In the genomic region with DNA sequence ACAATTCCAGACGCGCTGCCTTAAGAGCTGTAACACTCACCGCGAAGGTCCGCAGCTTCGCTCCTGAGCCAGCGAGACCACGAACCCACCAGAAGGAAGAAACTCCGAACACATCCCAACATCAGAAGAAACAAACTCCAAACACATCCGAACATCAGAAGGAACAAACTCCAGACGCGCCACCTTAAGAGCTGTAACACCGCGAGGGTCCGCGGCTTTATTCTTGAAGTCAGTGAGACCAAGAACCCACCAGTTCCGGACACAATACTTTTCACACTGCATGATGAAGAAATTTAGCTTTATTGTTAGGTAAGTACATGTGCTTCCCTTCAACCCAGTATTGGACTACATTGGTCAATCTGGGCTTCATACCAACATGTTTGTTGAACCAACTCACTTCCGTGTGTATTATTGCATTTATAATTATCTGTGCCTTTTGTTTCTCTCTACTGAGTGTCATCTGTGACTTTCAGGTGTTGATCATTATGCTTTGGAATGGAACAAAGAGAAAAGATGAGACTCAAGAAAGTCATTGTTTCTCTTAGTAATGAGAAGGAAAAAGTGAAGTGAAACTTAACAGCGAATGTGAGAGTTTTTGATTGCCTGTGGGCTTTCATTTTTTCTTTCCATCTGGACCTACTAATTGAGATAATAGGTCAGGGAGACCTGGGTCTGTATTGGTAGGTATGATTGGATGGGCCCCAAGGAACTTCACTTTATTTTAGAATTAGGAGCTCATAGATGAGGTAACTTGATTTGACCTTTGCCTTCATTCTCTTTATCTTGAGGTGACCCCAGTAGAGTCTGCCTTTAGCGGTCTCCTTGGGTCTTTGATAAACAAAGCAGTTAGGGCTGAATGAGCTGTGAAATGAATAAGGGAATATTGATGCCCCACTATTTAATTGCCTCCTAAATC, we compare ENCODE assay signal across 1 cellular context.
TF ChIP-seq lines count a peak whose summit lies in the region.

No MANE protein-coding gene starts in this region.

TF ChIP-seq in GM12878, 131 proteins besides CTCF, POLR2A, EP300 and RAD21 (continued from another document and continues in another):
- TF ChIP-seq, protein P1, sequence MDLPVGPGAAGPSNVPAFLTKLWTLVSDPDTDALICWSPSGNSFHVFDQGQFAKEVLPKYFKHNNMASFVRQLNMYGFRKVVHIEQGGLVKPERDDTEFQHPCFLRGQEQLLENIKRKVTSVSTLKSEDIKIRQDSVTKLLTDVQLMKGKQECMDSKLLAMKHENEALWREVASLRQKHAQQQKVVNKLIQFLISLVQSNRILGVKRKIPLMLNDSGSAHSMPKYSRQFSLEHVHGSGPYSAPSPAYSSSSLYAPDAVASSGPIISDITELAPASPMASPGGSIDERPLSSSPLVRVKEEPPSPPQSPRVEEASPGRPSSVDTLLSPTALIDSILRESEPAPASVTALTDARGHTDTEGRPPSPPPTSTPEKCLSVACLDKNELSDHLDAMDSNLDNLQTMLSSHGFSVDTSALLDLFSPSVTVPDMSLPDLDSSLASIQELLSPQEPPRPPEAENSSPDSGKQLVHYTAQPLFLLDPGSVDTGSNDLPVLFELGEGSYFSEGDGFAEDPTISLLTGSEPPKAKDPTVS (IDR thresholded peaks at IDR 0.05; ENCODE audit: low read depth, low read length) = no peak
- TF ChIP-seq, protein P2, sequence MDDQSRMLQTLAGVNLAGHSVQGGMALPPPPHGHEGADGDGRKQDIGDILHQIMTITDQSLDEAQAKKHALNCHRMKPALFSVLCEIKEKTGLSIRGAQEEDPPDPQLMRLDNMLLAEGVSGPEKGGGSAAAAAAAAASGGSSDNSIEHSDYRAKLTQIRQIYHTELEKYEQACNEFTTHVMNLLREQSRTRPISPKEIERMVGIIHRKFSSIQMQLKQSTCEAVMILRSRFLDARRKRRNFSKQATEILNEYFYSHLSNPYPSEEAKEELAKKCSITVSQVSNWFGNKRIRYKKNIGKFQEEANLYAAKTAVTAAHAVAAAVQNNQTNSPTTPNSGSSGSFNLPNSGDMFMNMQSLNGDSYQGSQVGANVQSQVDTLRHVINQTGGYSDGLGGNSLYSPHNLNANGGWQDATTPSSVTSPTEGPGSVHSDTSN (IDR thresholded peaks at IDR 0.05; ENCODE audit: insufficient replicate concordance, low read depth, low read length) = no peak
- TF ChIP-seq LARP7 (IDR thresholded peaks at IDR 0.05) (no peak), ZNF24 (IDR thresholded peaks at IDR 0.05) (peak; percentile 96), NBN (IDR thresholded peaks at IDR 0.05) (peak; percentile 68; the same call in 1 of the 2 replicates), TAF1 (IDR thresholded peaks at IDR 0.05; ENCODE audit: borderline replicate concordance, low read depth, low read length) (no peak), JUNB (IDR thresholded peaks at IDR 0.05) (no peak), SRF (IDR thresholded peaks at IDR 0.05; ENCODE audit: low read depth in 2 of 2, low read length in 2 of 2) (no peak), GATAD2B (conservative IDR thresholded peaks at IDR 0.05; ENCODE audit: low read depth) (0 out of 2 replicates have a peak, but pooled peaks have one; percentile 56), ZNF384 (IDR thresholded peaks at IDR 0.05; ENCODE audit: borderline replicate concordance, low read depth, low read length) (peak; percentile 44; the same call in 1 of the 2 replicates), ZNF217 (IDR thresholded peaks at IDR 0.05) (peak; percentile 74), EZH2 (IDR thresholded peaks at IDR 0.05; ENCODE audit: borderline replicate concordance, control insufficient read depth, low read depth, low read length) (no peak), BHLHE40 (IDR thresholded peaks at IDR 0.05; ENCODE audit: borderline replicate concordance in 1 of 2, low read depth in 2 of 2, low read length in 1 of 2) (peak; percentile 42 to 71; a peak in 2 of 4 replicates), MYB (IDR thresholded peaks at IDR 0.05; ENCODE audit: borderline replicate concordance, low read depth, low read length) (no peak), PML (IDR thresholded peaks at IDR 0.05; ENCODE audit: low read length) (no peak), NR2F1 (conservative IDR thresholded peaks at IDR 0.05) (peak; percentile 89), CEBPB (IDR thresholded peaks at IDR 0.05; ENCODE audit: borderline replicate concordance in 1 of 2, low read depth in 2 of 2, low read length in 2 of 2) (no peak), POLR2AphosphoS2 (IDR thresholded peaks at IDR 0.05; ENCODE audit: low read depth, low read length) (no peak), TCF12 (IDR thresholded peaks at IDR 0.05; ENCODE audit: low read depth, low read length) (0 out of 2 replicates have a peak, but pooled peaks have one; percentile 46), IKZF2 (IDR thresholded peaks at IDR 0.05) (peak; percentile 95), BACH1 (IDR thresholded peaks at IDR 0.05; ENCODE audit: borderline replicate concordance) (peak; percentile 97), WRNIP1 (IDR thresholded peaks at IDR 0.05; ENCODE audit: borderline replicate concordance, low read depth, low read length) (no peak), PAX8 (IDR thresholded peaks at IDR 0.05) (0 out of 2 replicates have a peak, but pooled peaks have one; percentile 27), STAT3 (IDR thresholded peaks at IDR 0.05; ENCODE audit: low read depth, low read length) (peak; percentile 70; the same call in 1 of the 2 replicates), NFIC (IDR thresholded peaks at IDR 0.05; ENCODE audit: low read depth, low read length) (peak; percentile 72), NR2C2 (IDR thresholded peaks at IDR 0.05; ENCODE audit: borderline replicate concordance, control insufficient read depth, insufficient read length, low read depth) (no peak), ESRRA (IDR thresholded peaks at IDR 0.05; ENCODE audit: low read length) (no peak), CHD2 (IDR thresholded peaks at IDR 0.05; ENCODE audit: borderline replicate concordance, low read depth, low read length) (peak; percentile 70; the same call in 1 of the 2 replicates), BRCA1 (IDR thresholded peaks at IDR 0.05; ENCODE audit: low read depth, low read length) (no peak), ATF7 (IDR thresholded peaks at IDR 0.05; ENCODE audit: low read depth) (peak; percentile 92), SMAD5 (IDR thresholded peaks at IDR 0.05; ENCODE audit: low read depth) (no peak), BCL11A (IDR thresholded peaks at IDR 0.05; ENCODE audit: low read depth, low read length) (peak; percentile 95), JUND (IDR thresholded peaks at IDR 0.05; ENCODE audit: low read depth, low read length) (no peak), ZBED1 (IDR thresholded peaks at IDR 0.05; ENCODE audit: borderline replicate concordance) (no peak)
- TF ChIP-seq, protein P3, sequence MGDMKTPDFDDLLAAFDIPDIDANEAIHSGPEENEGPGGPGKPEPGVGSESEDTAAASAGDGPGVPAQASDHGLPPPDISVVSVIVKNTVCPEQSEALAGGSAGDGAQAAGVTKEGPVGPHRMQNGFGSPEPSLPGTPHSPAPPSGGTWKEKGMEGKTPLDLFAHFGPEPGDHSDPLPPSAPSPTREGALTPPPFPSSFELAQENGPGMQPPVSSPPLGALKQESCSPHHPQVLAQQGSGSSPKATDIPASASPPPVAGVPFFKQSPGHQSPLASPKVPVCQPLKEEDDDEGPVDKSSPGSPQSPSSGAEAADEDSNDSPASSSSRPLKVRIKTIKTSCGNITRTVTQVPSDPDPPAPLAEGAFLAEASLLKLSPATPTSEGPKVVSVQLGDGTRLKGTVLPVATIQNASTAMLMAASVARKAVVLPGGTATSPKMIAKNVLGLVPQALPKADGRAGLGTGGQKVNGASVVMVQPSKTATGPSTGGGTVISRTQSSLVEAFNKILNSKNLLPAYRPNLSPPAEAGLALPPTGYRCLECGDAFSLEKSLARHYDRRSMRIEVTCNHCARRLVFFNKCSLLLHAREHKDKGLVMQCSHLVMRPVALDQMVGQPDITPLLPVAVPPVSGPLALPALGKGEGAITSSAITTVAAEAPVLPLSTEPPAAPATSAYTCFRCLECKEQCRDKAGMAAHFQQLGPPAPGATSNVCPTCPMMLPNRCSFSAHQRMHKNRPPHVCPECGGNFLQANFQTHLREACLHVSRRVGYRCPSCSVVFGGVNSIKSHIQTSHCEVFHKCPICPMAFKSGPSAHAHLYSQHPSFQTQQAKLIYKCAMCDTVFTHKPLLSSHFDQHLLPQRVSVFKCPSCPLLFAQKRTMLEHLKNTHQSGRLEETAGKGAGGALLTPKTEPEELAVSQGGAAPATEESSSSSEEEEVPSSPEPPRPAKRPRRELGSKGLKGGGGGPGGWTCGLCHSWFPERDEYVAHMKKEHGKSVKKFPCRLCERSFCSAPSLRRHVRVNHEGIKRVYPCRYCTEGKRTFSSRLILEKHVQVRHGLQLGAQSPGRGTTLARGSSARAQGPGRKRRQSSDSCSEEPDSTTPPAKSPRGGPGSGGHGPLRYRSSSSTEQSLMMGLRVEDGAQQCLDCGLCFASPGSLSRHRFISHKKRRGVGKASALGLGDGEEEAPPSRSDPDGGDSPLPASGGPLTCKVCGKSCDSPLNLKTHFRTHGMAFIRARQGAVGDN (IDR thresholded peaks at IDR 0.05) = peak; percentile 78
- TF ChIP-seq, protein P4, sequence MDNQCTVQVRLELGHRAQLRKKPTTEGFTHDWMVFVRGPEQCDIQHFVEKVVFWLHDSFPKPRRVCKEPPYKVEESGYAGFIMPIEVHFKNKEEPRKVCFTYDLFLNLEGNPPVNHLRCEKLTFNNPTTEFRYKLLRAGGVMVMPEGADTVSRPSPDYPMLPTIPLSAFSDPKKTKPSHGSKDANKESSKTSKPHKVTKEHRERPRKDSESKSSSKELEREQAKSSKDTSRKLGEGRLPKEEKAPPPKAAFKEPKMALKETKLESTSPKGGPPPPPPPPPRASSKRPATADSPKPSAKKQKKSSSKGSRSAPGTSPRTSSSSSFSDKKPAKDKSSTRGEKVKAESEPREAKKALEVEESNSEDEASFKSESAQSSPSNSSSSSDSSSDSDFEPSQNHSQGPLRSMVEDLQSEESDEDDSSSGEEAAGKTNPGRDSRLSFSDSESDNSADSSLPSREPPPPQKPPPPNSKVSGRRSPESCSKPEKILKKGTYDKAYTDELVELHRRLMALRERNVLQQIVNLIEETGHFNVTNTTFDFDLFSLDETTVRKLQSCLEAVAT (IDR thresholded peaks at IDR 0.05) = peak; percentile 90
- TF ChIP-seq, protein P5, sequence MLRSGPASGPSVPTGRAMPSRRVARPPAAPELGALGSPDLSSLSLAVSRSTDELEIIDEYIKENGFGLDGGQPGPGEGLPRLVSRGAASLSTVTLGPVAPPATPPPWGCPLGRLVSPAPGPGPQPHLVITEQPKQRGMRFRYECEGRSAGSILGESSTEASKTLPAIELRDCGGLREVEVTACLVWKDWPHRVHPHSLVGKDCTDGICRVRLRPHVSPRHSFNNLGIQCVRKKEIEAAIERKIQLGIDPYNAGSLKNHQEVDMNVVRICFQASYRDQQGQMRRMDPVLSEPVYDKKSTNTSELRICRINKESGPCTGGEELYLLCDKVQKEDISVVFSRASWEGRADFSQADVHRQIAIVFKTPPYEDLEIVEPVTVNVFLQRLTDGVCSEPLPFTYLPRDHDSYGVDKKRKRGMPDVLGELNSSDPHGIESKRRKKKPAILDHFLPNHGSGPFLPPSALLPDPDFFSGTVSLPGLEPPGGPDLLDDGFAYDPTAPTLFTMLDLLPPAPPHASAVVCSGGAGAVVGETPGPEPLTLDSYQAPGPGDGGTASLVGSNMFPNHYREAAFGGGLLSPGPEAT (IDR thresholded peaks at IDR 0.05; ENCODE audit: low read depth) = peak; percentile 93
- TF ChIP-seq, protein P6, sequence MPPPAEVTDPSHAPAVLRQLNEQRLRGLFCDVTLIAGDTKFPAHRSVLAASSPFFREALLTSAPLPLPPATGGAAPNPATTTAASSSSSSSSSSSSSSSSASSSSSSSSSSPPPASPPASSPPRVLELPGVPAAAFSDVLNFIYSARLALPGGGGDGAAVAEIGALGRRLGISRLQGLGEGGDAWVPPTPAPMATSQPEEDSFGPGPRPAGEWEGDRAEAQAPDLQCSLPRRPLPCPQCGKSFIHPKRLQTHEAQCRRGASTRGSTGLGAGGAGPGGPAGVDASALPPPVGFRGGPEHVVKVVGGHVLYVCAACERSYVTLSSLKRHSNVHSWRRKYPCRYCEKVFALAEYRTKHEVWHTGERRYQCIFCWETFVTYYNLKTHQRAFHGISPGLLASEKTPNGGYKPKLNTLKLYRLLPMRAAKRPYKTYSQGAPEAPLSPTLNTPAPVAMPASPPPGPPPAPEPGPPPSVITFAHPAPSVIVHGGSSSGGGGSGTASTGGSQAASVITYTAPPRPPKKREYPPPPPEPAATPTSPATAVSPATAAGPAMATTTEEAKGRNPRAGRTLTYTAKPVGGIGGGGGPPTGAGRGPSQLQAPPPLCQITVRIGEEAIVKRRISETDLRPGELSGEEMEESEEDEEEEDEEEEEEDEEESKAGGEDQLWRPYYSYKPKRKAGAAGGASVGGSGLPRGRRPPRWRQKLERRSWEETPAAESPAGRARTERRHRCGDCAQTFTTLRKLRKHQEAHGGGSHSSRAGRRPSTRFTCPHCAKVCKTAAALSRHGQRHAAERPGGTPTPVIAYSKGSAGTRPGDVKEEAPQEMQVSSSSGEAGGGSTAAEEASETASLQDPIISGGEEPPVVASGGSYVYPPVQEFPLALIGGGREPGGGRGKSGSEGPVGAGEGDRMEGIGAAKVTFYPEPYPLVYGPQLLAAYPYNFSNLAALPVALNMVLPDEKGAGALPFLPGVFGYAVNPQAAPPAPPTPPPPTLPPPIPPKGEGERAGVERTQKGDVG (CRISPR knock-in tag; IDR thresholded peaks at IDR 0.05) = no peak
- TF ChIP-seq, protein P7, sequence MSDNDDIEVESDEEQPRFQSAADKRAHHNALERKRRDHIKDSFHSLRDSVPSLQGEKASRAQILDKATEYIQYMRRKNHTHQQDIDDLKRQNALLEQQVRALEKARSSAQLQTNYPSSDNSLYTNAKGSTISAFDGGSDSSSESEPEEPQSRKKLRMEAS (IDR thresholded peaks at IDR 0.05; ENCODE audit: low read depth, low read length) = no peak
- TF ChIP-seq, protein P8, sequence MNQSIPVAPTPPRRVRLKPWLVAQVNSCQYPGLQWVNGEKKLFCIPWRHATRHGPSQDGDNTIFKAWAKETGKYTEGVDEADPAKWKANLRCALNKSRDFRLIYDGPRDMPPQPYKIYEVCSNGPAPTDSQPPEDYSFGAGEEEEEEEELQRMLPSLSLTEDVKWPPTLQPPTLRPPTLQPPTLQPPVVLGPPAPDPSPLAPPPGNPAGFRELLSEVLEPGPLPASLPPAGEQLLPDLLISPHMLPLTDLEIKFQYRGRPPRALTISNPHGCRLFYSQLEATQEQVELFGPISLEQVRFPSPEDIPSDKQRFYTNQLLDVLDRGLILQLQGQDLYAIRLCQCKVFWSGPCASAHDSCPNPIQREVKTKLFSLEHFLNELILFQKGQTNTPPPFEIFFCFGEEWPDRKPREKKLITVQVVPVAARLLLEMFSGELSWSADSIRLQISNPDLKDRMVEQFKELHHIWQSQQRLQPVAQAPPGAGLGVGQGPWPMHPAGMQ (IDR thresholded peaks at IDR 0.05; ENCODE audit: borderline replicate concordance) = no peak
- TF ChIP-seq, protein P9, sequence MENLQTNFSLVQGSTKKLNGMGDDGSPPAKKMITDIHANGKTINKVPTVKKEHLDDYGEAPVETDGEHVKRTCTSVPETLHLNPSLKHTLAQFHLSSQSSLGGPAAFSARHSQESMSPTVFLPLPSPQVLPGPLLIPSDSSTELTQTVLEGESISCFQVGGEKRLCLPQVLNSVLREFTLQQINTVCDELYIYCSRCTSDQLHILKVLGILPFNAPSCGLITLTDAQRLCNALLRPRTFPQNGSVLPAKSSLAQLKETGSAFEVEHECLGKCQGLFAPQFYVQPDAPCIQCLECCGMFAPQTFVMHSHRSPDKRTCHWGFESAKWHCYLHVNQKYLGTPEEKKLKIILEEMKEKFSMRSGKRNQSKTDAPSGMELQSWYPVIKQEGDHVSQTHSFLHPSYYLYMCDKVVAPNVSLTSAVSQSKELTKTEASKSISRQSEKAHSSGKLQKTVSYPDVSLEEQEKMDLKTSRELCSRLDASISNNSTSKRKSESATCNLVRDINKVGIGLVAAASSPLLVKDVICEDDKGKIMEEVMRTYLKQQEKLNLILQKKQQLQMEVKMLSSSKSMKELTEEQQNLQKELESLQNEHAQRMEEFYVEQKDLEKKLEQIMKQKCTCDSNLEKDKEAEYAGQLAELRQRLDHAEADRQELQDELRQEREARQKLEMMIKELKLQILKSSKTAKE (IDR thresholded peaks at IDR 0.05; ENCODE audit: low read depth, poor library complexity, severe bottlenecking) = peak; percentile 89
